Comparison of ENCODE assay signal across 1 cellular context in genomic region chr5:59206132-59206581, GRCh38.
TF ChIP-seq lines count a peak whose summit lies in the region.

No MANE protein-coding gene starts in this region.

TF ChIP-seq in HEK293, 187 proteins besides CTCF, POLR2A, EP300 and RAD21 (continued from another document):
- TF ChIP-seq PRDM6 (tag by site-specific recombination; IDR thresholded peaks at IDR 0.05) (peak; percentile 35; the same call in 1 of the 2 replicates), ZFHX2 (tag by site-specific recombination; conservative IDR thresholded peaks at IDR 0.05) (no peak), BCL6B (tag by site-specific recombination; IDR thresholded peaks at IDR 0.05) (peak; percentile 74), ZNF302 (tag by site-specific recombination; IDR thresholded peaks at IDR 0.05; ENCODE audit: low read depth) (no peak), ZNF140 (tag by site-specific recombination; IDR thresholded peaks at IDR 0.05) (no peak), SCRT2 (tag by site-specific recombination; IDR thresholded peaks at IDR 0.05) (no peak), ZEB2 (tag by site-specific recombination; IDR thresholded peaks at IDR 0.05) (0 out of 2 replicates have a peak, but pooled peaks have one; percentile 26), ZNF133 (tag by site-specific recombination; IDR thresholded peaks at IDR 0.05) (no peak), ZNF510 (tag by site-specific recombination; IDR thresholded peaks at IDR 0.05; ENCODE audit: insufficient replicate concordance) (no peak), YY1 (tag by site-specific recombination; IDR thresholded peaks at IDR 0.05) (0 out of 2 replicates have a peak, but pooled peaks have one; percentile 13), WT1 (tag by site-specific recombination; IDR thresholded peaks at IDR 0.05) (0 out of 2 replicates have a peak, but pooled peaks have one; percentile 19)
TF ChIP-seq in HEK293: peak in this region for 8.
